ENCODE assay signal across 24 cellular contexts in genomic region chr9:92185681-92186080, GRCh38.
A peak's percentile ranks its signal among the peaks of the same experiment; 100 is the strongest.
DNase-seq lines count a peak whose midpoint lies in the region; ATAC-seq and TF ChIP-seq lines count a peak whose summit lies in the region.
"Had no signal": no experiment of that assay in that cellular context is flagged by ENCODE, and none has a peak within 500 bp of the region (broad histone marks: within the 10 kb centered on the region; RNA-seq: fewer than 3 reads in every experiment).

No MANE protein-coding gene starts in this region.

- no peak overlapping the region for H3K14ac ChIP-seq in mesenchymal stem cell (ENCODE audit: low read length in 2 of 2)

- POLR2A ChIA-PET in GM10248 (lab: Yijun Ruan, JAX) = no interaction called here

- no peak overlapping the region for H3K4ac ChIP-seq in mesenchymal stem cell (ENCODE audit: low read depth in 1 of 2, low read length in 2 of 2)

- H2BK120ac ChIP-seq in mesenchymal stem cell (ENCODE audit: low read depth, low read length) = no peak overlapping the region

- H4K8ac ChIP-seq in mesenchymal stem cell (ENCODE audit: low read length) = no peak overlapping the region

- H3K9me3 ChIP-seq in mesenchymal stem cell (ENCODE audit: control insufficient read depth, low read length) (no peaks in the 10 kb centered on the region), stomach (peaks cover 0 to 8% (median 4%) of the 10 kb centered on the region in 4 donors), WERI-Rb-1 (ENCODE audit: severe bottlenecking) (peaks cover 3% of the 10 kb centered on the region)
- H3K9me3 ChIP-seq: BE2C had no signal

- TF ChIP-seq POLR2A in stomach (IDR thresholded peaks at IDR 0.05) = no peak

- no peak overlapping the region for H2BK15ac ChIP-seq in mesenchymal stem cell (ENCODE audit: low read depth, poor library complexity, severe bottlenecking)

- no peak overlapping the region for H3K4me3 ChIP-seq in mesenchymal stem cell (ENCODE audit: insufficient read depth in 1 of 2, low read depth in 1 of 2, low read length in 2 of 2)
- no peak overlapping the region for H3K4me3 ChIP-seq in stomach
- H3K4me3 ChIP-seq in WERI-Rb-1 (ENCODE audit: low read depth, low read length) = no peak overlapping the region
- H3K4me3 ChIP-seq: BLaER1 had no signal

- H2AFZ ChIP-seq in mesenchymal stem cell (ENCODE audit: low read depth, low read length) = no peak overlapping the region

- intact Hi-C loops in stomach (cut with DNase I; ENCODE audit: low total_unique reads) = no loop called here

- H4K91ac ChIP-seq in mesenchymal stem cell (ENCODE audit: low read length) = no peak overlapping the region

- H3K4me1 ChIP-seq in mesenchymal stem cell (ENCODE audit: control insufficient read depth, insufficient read depth, low read depth, low read length) (peaks cover 33% of the 10 kb centered on the region), stomach (peaks cover 0 to 4% (median 0%) of the 10 kb centered on the region in 4 donors)

- no peak overlapping the region for H3K4me2 ChIP-seq in mesenchymal stem cell (ENCODE audit: low read length, poor library complexity, severe bottlenecking)
- H3K4me2 ChIP-seq: BLaER1 had no signal

- no peak overlapping the region for H3K18ac ChIP-seq in mesenchymal stem cell (ENCODE audit: low read depth in 1 of 2, low read length in 2 of 2)

- no peaks in the 10 kb centered on the region for H3K79me1 ChIP-seq in mesenchymal stem cell (replicated peaks; ENCODE audit: low read length, poor library complexity, severe bottlenecking)

- H3K36me3 ChIP-seq in mesenchymal stem cell (ENCODE audit: control insufficient read depth in 1 of 2, insufficient read depth in 2 of 2, low read depth in 1 of 2, low read length in 2 of 2) (no peaks in the 10 kb centered on the region), stomach (no peaks in the 10 kb centered on the region), WERI-Rb-1 (no peaks in the 10 kb centered on the region)
- H3K36me3 ChIP-seq: BE2C, BLaER1 had no signal

- no peak for TF ChIP-seq CTCF in GM10248 (IDR thresholded peaks at IDR 0.05; ENCODE audit: control extremely low read depth, extremely low read depth, low read depth, missing control alignments)
- TF ChIP-seq CTCF in stomach (IDR thresholded peaks at IDR 0.05) = no peak
- TF ChIP-seq CTCF in WERI-Rb-1 (IDR thresholded peaks at IDR 0.05; ENCODE audit: low read depth, low read length) = no peak

- 54% methylated on average over 5 of the region's 5 CpGs for WGBS in mesenchymal stem cell
- 76 to 83% (median 81%) methylated on average over 5 of the region's 5 CpGs for WGBS in stomach, 5 donors

- no peak for TF ChIP-seq EP300 in stomach (IDR thresholded peaks at IDR 0.05)

- ATAC-seq in HG03565 (IDR thresholded peaks at IDR 0.05; ENCODE audit: unreplicated experiment) = no peak
- ATAC-seq in HG02885 (IDR thresholded peaks at IDR 0.05; ENCODE audit: poor library complexity, unreplicated experiment) = no peak

- H3K23ac ChIP-seq in mesenchymal stem cell (ENCODE audit: low read length in 2 of 2) = no peak overlapping the region

- H3K27ac ChIP-seq in mesenchymal stem cell (ENCODE audit: low read length, poor library complexity, severe bottlenecking) (no peak overlapping the region), stomach (no peak overlapping the region), WERI-Rb-1 (no peak overlapping the region)
- H3K27ac ChIP-seq: BLaER1 had no signal

- H2BK5ac ChIP-seq in mesenchymal stem cell (ENCODE audit: low read depth, low read length, poor library complexity, severe bottlenecking) = no peak overlapping the region

- no peak overlapping the region for H2AK5ac ChIP-seq in mesenchymal stem cell (ENCODE audit: low read length, severe bottlenecking)

- H2BK12ac ChIP-seq in mesenchymal stem cell (ENCODE audit: low read length in 2 of 2) = no peak overlapping the region

- H3K27me3 ChIP-seq in mesenchymal stem cell (ENCODE audit: control insufficient read depth in 1 of 2, insufficient read depth in 1 of 2, low read length in 2 of 2) (peaks cover 0 to 47% of the 10 kb centered on the region in 2 experiments), stomach (peaks cover 0 to 20% (median 3%) of the 10 kb centered on the region in 3 donors), WERI-Rb-1 (ENCODE audit: insufficient read depth, low read depth, severe bottlenecking) (no peaks in the 10 kb centered on the region)
- H3K27me3 ChIP-seq: BE2C, BLaER1 had no signal

- DNase-seq in GM10248 (ENCODE audit: extremely low spot score) = peak; percentile 9
- DNase-seq in HCEC 1CT = peak; percentile 11
- peak; percentile 29 for DNase-seq in amniotic epithelial cell (ENCODE audit: low read depth)
- DNase-seq in mesenchymal stem cell = peak; percentile 85
- DNase-seq in stomach = no peak
- DNase-seq in WERI-Rb-1 = no peak
- DNase-seq: 8988T; ACHN; BE2C; C1 segment of cervical spinal cord; CD4-positive, alpha-beta memory T cell; CD4-positive, CD25-positive, alpha-beta regulatory T cell; CD8-positive, alpha-beta memory T cell; COR-L47; DMS 273 treated with DMSO at 0.1 percent for 48 hours; DMS153; DMS53; DMS79; DND-41; EL; GDM1 had no signal

- no peak overlapping the region for H3K9ac ChIP-seq in mesenchymal stem cell (ENCODE audit: low read length)
- H3K9ac ChIP-seq: BLaER1 had no signal

- CTCF ChIA-PET in GM10248 (lab: Yijun Ruan, JAX) = interaction anchor here (1.4 to 2.3 kb wide), 2 partner anchors 11 to 46 kb away, joined by 3 to 8 read pairs; no protein-coding TSS in a partner anchor

Comparison
In these comparisons a context has a peak if more than half of its experiments do, and no peak if none do; other contexts are left out.
1. DNase-seq: peak in GM10248 (single experiment), HCEC 1CT (single experiment), amniotic epithelial cell (single experiment) and mesenchymal stem cell (single experiment); none in stomach (single experiment) and WERI-Rb-1 (single experiment).